In genomic region chr11:4202749-4203148, GRCh38 we compare ENCODE assay signal across 14 cellular contexts.
"Had no signal": no experiment of that assay in that cellular context is flagged by ENCODE, and none has a peak within 500 bp of the region (broad histone marks: within the 10 kb centered on the region; RNA-seq: fewer than 3 reads in every experiment).

No MANE protein-coding gene starts in this region.

- FAIRE-seq: islet of Langerhans, small intestine had no signal

- ATAC-seq: natural killer cell treated with Interleukin-12 subunit alpha and Interleukin-12 subunit beta and Interleukin-15 and Interleukin-18, amount 100 ng/mL, for 72 hours had no signal

- H3K4me3 ChIP-seq: dorsolateral prefrontal cortex had no signal

- DNase-seq: cortex of kidney; dorsolateral prefrontal cortex; effector CD8-positive, alpha-beta T cell; foreskin melanocyte; head of caudate nucleus; hypothalamus; mammary epithelial cell; occipital lobe; posterior cingulate gyrus; small intestine; stimulated activated CD4-positive, alpha-beta T cell treated with anti-CD3 and anti-CD28 coated beads, Interleukin-12 subunit alpha, Interleukin-12 subunit beta, amount 100 ng/mL, for 4 hours; stimulated activated naive CD4-positive, alpha-beta T cell had no signal

- H3K27ac ChIP-seq: dorsolateral prefrontal cortex had no signal
